In genomic region chr5:80820685-80821084, GRCh38 we compare ENCODE assay signal across 7 cellular contexts.
"Had no signal": no experiment of that assay in that cellular context is flagged by ENCODE, and none has a peak within 500 bp of the region (broad histone marks: within the 10 kb centered on the region; RNA-seq: fewer than 3 reads in every experiment).

No MANE protein-coding gene starts in this region.

- H3K27ac Mint-ChIP-seq: IgD-negative memory B cell had no signal

- H3K9ac ChIP-seq: GM23248, KMS-11 had no signal

- H3K4me3 Mint-ChIP-seq: IgD-negative memory B cell had no signal

- H3K27me3 Mint-ChIP-seq: IgD-negative memory B cell had no signal

- H3K4me3 ChIP-seq: GM23248 had no signal

- H3K27ac ChIP-seq: GM23248, KMS-11 had no signal

- DNase-seq: GM23248, GOT3, H7, HCEC 1CT, KBM-7 had no signal
